ENCODE assay signal across 1 cellular context in the genomic region with DNA sequence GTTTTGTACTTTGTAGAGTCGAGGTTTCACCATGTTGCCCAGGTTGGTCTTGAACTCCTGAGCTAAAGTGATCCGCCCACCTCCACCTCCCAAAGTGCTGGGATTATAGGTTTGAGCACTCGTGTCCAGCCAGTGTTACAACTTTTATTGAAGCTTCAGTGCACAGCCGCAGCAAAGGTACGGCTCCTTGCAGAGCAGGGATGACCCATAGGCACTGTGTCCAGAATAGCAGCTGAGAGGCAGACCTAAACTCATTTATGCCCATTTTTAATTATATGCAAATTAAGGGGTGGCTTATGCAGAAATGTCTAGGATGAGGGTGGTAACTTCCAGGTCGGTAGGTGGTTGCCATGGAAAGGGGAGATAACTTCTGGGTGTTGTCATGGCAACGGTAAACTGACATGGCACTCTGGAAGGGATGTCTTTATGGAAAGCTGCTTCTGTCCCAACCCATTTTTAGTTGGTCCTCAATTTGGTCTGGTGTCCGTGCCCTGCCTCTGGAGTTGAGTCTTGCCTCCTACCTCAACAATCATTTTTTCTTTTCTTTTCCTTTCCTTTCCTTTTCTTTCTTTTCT.
TF ChIP-seq lines count a peak whose summit lies in the region.

No MANE protein-coding gene starts in this region.

TF ChIP-seq in SK-N-SH, 30 proteins besides CTCF, POLR2A, EP300 and RAD21 (continued from another document):
- TF ChIP-seq, protein P1, sequence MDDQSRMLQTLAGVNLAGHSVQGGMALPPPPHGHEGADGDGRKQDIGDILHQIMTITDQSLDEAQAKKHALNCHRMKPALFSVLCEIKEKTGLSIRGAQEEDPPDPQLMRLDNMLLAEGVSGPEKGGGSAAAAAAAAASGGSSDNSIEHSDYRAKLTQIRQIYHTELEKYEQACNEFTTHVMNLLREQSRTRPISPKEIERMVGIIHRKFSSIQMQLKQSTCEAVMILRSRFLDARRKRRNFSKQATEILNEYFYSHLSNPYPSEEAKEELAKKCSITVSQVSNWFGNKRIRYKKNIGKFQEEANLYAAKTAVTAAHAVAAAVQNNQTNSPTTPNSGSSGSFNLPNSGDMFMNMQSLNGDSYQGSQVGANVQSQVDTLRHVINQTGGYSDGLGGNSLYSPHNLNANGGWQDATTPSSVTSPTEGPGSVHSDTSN (IDR thresholded peaks at IDR 0.05) = no peak
- TF ChIP-seq RCOR1 (IDR thresholded peaks at IDR 0.05; ENCODE audit: low read length) (no peak), POLR2AphosphoS5 (IDR thresholded peaks at IDR 0.05; ENCODE audit: low read depth, low read length) (no peak), SIN3A (IDR thresholded peaks at IDR 0.05; ENCODE audit: borderline replicate concordance, low read depth, low read length) (no peak), FOXJ3 (CRISPR knock-in tag; IDR thresholded peaks at IDR 0.05) (no peak), TAF1 (IDR thresholded peaks at IDR 0.05; ENCODE audit: borderline replicate concordance, low read depth, low read length) (no peak), YY1 (IDR thresholded peaks at IDR 0.05; ENCODE audit: low read depth) (no peak), JUND (IDR thresholded peaks at IDR 0.05) (no peak), RXRA (IDR thresholded peaks at IDR 0.05; ENCODE audit: borderline replicate concordance, low read depth) (no peak), FOSL2 (IDR thresholded peaks at IDR 0.05; ENCODE audit: borderline replicate concordance, low read depth) (no peak), TEAD4 (IDR thresholded peaks at IDR 0.05; ENCODE audit: borderline replicate concordance, insufficient read depth) (no peak), FOXM1 (IDR thresholded peaks at IDR 0.05; ENCODE audit: low read depth) (no peak), RFX5 (IDR thresholded peaks at IDR 0.05; ENCODE audit: low read length) (no peak), TCF12 (IDR thresholded peaks at IDR 0.05) (no peak)
- TF ChIP-seq, protein P2, sequence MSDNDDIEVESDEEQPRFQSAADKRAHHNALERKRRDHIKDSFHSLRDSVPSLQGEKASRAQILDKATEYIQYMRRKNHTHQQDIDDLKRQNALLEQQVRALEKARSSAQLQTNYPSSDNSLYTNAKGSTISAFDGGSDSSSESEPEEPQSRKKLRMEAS (IDR thresholded peaks at IDR 0.05; ENCODE audit: low read depth) = no peak
- TF ChIP-seq, protein P3, sequence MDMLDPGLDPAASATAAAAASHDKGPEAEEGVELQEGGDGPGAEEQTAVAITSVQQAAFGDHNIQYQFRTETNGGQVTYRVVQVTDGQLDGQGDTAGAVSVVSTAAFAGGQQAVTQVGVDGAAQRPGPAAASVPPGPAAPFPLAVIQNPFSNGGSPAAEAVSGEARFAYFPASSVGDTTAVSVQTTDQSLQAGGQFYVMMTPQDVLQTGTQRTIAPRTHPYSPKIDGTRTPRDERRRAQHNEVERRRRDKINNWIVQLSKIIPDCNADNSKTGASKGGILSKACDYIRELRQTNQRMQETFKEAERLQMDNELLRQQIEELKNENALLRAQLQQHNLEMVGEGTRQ (IDR thresholded peaks at IDR 0.05; ENCODE audit: borderline replicate concordance, low read depth, low read length) = no peak
- TF ChIP-seq, protein P4, sequence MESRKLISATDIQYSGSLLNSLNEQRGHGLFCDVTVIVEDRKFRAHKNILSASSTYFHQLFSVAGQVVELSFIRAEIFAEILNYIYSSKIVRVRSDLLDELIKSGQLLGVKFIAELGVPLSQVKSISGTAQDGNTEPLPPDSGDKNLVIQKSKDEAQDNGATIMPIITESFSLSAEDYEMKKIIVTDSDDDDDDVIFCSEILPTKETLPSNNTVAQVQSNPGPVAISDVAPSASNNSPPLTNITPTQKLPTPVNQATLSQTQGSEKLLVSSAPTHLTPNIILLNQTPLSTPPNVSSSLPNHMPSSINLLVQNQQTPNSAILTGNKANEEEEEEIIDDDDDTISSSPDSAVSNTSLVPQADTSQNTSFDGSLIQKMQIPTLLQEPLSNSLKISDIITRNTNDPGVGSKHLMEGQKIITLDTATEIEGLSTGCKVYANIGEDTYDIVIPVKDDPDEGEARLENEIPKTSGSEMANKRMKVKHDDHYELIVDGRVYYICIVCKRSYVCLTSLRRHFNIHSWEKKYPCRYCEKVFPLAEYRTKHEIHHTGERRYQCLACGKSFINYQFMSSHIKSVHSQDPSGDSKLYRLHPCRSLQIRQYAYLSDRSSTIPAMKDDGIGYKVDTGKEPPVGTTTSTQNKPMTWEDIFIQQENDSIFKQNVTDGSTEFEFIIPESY (IDR thresholded peaks at IDR 0.05; ENCODE audit: borderline replicate concordance, low read depth) = no peak
- TF ChIP-seq, protein P5, sequence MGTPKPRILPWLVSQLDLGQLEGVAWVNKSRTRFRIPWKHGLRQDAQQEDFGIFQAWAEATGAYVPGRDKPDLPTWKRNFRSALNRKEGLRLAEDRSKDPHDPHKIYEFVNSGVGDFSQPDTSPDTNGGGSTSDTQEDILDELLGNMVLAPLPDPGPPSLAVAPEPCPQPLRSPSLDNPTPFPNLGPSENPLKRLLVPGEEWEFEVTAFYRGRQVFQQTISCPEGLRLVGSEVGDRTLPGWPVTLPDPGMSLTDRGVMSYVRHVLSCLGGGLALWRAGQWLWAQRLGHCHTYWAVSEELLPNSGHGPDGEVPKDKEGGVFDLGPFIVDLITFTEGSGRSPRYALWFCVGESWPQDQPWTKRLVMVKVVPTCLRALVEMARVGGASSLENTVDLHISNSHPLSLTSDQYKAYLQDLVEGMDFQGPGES (IDR thresholded peaks at IDR 0.05; ENCODE audit: low read depth, low read length) = no peak
TF ChIP-seq in SK-N-SH: peak in this region for 0.
